ENCODE assay signal across 21 cellular contexts in genomic region chr4:98249831-98250230, GRCh38. TPM values are rescaled to one million over a fixed set of nuclear protein-coding genes. Genes with fewer than 3 reads are reported as not detected.
DNase-seq lines count a peak whose midpoint lies in the region; ATAC-seq, FAIRE-seq and TF ChIP-seq lines count a peak whose summit lies in the region.
"Had no signal": no experiment of that assay in that cellular context is flagged by ENCODE, and none has a peak within 500 bp of the region (broad histone marks: within the 10 kb centered on the region; RNA-seq: fewer than 3 reads in every experiment).

No MANE protein-coding gene starts in this region.

- no peaks in the 10 kb centered on the region for H3K9me3 ChIP-seq in K562 (replicated peaks; ENCODE audit: control insufficient read depth, insufficient read depth, low read depth, low read length)
- H3K9me3 ChIP-seq: BLaER1 had no signal

- no peaks in the 10 kb centered on the region for H3K9me1 ChIP-seq in K562 (ENCODE audit: control insufficient read depth, insufficient read depth, low read length)

- POLR2A ChIA-PET in K562 (lab: Yijun Ruan, JAX) = no interaction called here

- H3K4me2 ChIP-seq in GM23338 = no peak overlapping the region
- H3K4me2 ChIP-seq in K562 (ENCODE audit: insufficient read depth, low read length) = no peak overlapping the region
- H3K4me2 ChIP-seq: BLaER1 had no signal

- TF ChIP-seq CTCF in GM23338 (conservative IDR thresholded peaks at IDR 0.05; ENCODE audit: low read depth in 2 of 2) (no peak), K562 (IDR thresholded peaks at IDR 0.05 in 2 of 3, conservative IDR thresholded peaks at IDR 0.05 in 1 of 3; ENCODE audit: insufficient read depth in 2 of 3, low read depth in 1 of 3, low read length in 3 of 3) (no peak)

- peaks cover 20% of the 10 kb centered on the region for H3K4me1 Mint-ChIP-seq in activated naive CD8-positive, alpha-beta T cell treated with anti-CD3 and anti-CD28 coated beads, Interleukin-2, amount 50 U/mL, for 24 hours
- H3K4me1 Mint-ChIP-seq in activated naive CD8-positive, alpha-beta T cell treated with anti-CD3 and anti-CD28 coated beads for 36 hours = peaks cover 20% of the 10 kb centered on the region
- no peaks in the 10 kb centered on the region for H3K4me1 Mint-ChIP-seq in GM23338
- H3K4me1 Mint-ChIP-seq: B cell; CD8-positive, alpha-beta memory T cell had no signal

- peaks cover 15% of the 10 kb centered on the region for H3K9me3 Mint-ChIP-seq in activated naive CD8-positive, alpha-beta T cell treated with anti-CD3 and anti-CD28 coated beads, Interleukin-2, amount 50 U/mL, for 24 hours
- peaks cover 5% of the 10 kb centered on the region for H3K9me3 Mint-ChIP-seq in activated naive CD8-positive, alpha-beta T cell treated with anti-CD3 and anti-CD28 coated beads for 36 hours
- H3K9me3 Mint-ChIP-seq in GM23338 = no peaks in the 10 kb centered on the region
- H3K9me3 Mint-ChIP-seq: CD4-positive, CD25-positive, alpha-beta regulatory T cell had no signal

- peaks cover 8% of the 10 kb centered on the region for H3K27me3 Mint-ChIP-seq in activated naive CD8-positive, alpha-beta T cell treated with anti-CD3 and anti-CD28 coated beads, Interleukin-2, amount 50 U/mL, for 24 hours
- H3K27me3 Mint-ChIP-seq in activated naive CD8-positive, alpha-beta T cell treated with anti-CD3 and anti-CD28 coated beads for 36 hours = no peaks in the 10 kb centered on the region
- peaks cover 2% of the 10 kb centered on the region for H3K27me3 Mint-ChIP-seq in GM23338 (ENCODE audit: insufficient read depth, low read depth, poor library complexity)
- H3K27me3 Mint-ChIP-seq: B cell had no signal

- no TSS peak for BruUV-seq in K562 (replicated peaks; lab: Mats Ljungman, UMichigan)

- in situ Hi-C loops in K562 (cut with MboI) = no loop called here

- intact Hi-C loops in K562 (cut with micrococcal nuclease) = loop anchor here (10.0 kb wide), 1 partner anchor 215 kb away; no protein-coding TSS in a partner anchor

- peaks cover 4% of the 10 kb centered on the region for H3K36me3 Mint-ChIP-seq in activated naive CD8-positive, alpha-beta T cell treated with anti-CD3 and anti-CD28 coated beads, Interleukin-2, amount 50 U/mL, for 24 hours (ENCODE audit: low read depth)
- H3K36me3 Mint-ChIP-seq in activated naive CD8-positive, alpha-beta T cell treated with anti-CD3 and anti-CD28 coated beads for 36 hours = peaks cover 6% of the 10 kb centered on the region
- no peaks in the 10 kb centered on the region for H3K36me3 Mint-ChIP-seq in GM23338 (ENCODE audit: low read depth)

- H4K20me1 ChIP-seq in GM23338 (replicated peaks; ENCODE audit: insufficient read depth) (no peaks in the 10 kb centered on the region), K562 (replicated peaks; ENCODE audit: control insufficient read depth, insufficient read depth, low read length) (no peaks in the 10 kb centered on the region)
- H4K20me1 ChIP-seq: BLaER1 had no signal

- H2AFZ ChIP-seq in GM23338 (peak overlapping the region; percentile 85; the same call in 1 of the 2 replicates), K562 (ENCODE audit: low read depth, low read length) (no peak overlapping the region)

- H3K9me2 ChIP-seq in GM23338 (ENCODE audit: insufficient read depth) = peaks cover 13% of the 10 kb centered on the region; the same call in 1 of the 2 replicates

- FAIRE-seq in K562 (lab: Jason Lieb, UNC) = no peak
- FAIRE-seq: D721Med, GM12878, H54 had no signal

- 17% methylated on average over 1 of the region's 1 CpG for WGBS in K562 (ENCODE audit: insufficient coverage, low coverage, missing lambda C conversion rate)

- H3K79me2 ChIP-seq in GM23338 (replicated peaks; ENCODE audit: insufficient read depth) = no peaks in the 10 kb centered on the region
- H3K79me2 ChIP-seq in K562 (ENCODE audit: control insufficient read depth, insufficient read depth, low read length) = no peaks in the 10 kb centered on the region

- H3K27me3 ChIP-seq in GM23338 (ENCODE audit: insufficient read depth) = no peaks in the 10 kb centered on the region
- H3K27me3 ChIP-seq in K562 (ENCODE audit: control insufficient read depth in 2 of 2, insufficient read depth in 2 of 2, low read length in 2 of 2) = no peaks in the 10 kb centered on the region; a peak in 2 of 5 replicates
- H3K27me3 ChIP-seq: BLaER1 had no signal

- no peak for TF ChIP-seq POLR2A in K562 (conservative IDR thresholded peaks at IDR 0.05)

- H3K4me3 Mint-ChIP-seq in activated naive CD8-positive, alpha-beta T cell treated with anti-CD3 and anti-CD28 coated beads, Interleukin-2, amount 50 U/mL, for 24 hours = no peak overlapping the region
- no peak overlapping the region for H3K4me3 Mint-ChIP-seq in activated naive CD8-positive, alpha-beta T cell treated with anti-CD3 and anti-CD28 coated beads for 36 hours
- no peak overlapping the region for H3K4me3 Mint-ChIP-seq in GM23338
- H3K4me3 Mint-ChIP-seq: B cell; CD4-positive, CD25-positive, alpha-beta regulatory T cell; CD8-positive, alpha-beta memory T cell had no signal

- H3K9ac ChIP-seq in K562 (ENCODE audit: insufficient read depth in 1 of 2, low read depth in 2 of 2, low read length in 2 of 2) = no peak overlapping the region
- H3K9ac ChIP-seq: BLaER1 had no signal

- peak overlapping the region; percentile 64 for H3K27ac Mint-ChIP-seq in activated naive CD8-positive, alpha-beta T cell treated with anti-CD3 and anti-CD28 coated beads, Interleukin-2, amount 50 U/mL, for 24 hours
- H3K27ac Mint-ChIP-seq in activated naive CD8-positive, alpha-beta T cell treated with anti-CD3 and anti-CD28 coated beads for 36 hours = no peak overlapping the region
- H3K27ac Mint-ChIP-seq in GM23338 = no peak overlapping the region
- H3K27ac Mint-ChIP-seq: B cell had no signal

- H3K4me3 ChIP-seq in GM23338 = no peak overlapping the region
- H3K4me3 ChIP-seq in K562 = no peak overlapping the region
- H3K4me3 ChIP-seq: BLaER1, GM12878 had no signal

- no peak overlapping the region for H3K27ac ChIP-seq in GM23338 (ENCODE audit: low read depth)
- H3K27ac ChIP-seq in K562 (ENCODE audit: extremely low read depth, low read depth, low read length) = no peak overlapping the region
- H3K27ac ChIP-seq: BLaER1, C4-2B had no signal

- no peak for TF ChIP-seq EP300 in K562 (IDR thresholded peaks at IDR 0.05; ENCODE audit: low read length)

- no peak for ATAC-seq in activated naive CD8-positive, alpha-beta T cell treated with anti-CD3 and anti-CD28 coated beads, Interleukin-2, amount 50 U/mL, for 24 hours
- ATAC-seq in GM23338 (no peak), K562 (no peak)

- no peaks in the 10 kb centered on the region for H3F3A ChIP-seq in GM23338 (replicated peaks; ENCODE audit: low read depth)

- no peak for DNase-seq in activated naive CD8-positive, alpha-beta T cell treated with anti-CD3 and anti-CD28 coated beads, Interleukin-2, amount 50 U/mL, for 24 hours
- DNase-seq in activated naive CD8-positive, alpha-beta T cell treated with anti-CD3 and anti-CD28 coated beads for 36 hours = no peak
- DNase-seq in GM23338 (ENCODE audit: low spot score) (no peak), K562 (ENCODE audit: extremely low read depth in 1 of 4, low spot score in 3 of 4) (no peak), GM19238 (ENCODE audit: insufficient read length, low spot score) (no peak), cerebellum (ENCODE audit: low spot score) (no peak)
- DNase-seq: 8988T; CD4-positive, CD25-positive, alpha-beta regulatory T cell; CD8-positive, alpha-beta memory T cell; DMS 273 treated with DMSO at 0.1 percent for 48 hours; DMS79; EL; GDM1; GOT3; HCEC 1CT had no signal

- CTCF ChIA-PET in K562 (lab: Yijun Ruan, JAX; ENCODE audit: low intra/inter-chr PET ratio) = no interaction called here

- H3K4me1 ChIP-seq in GM23338 (ENCODE audit: insufficient read depth) = no peaks in the 10 kb centered on the region
- H3K4me1 ChIP-seq in K562 (replicated peaks in 1 of 2; ENCODE audit: control insufficient read depth in 2 of 2, insufficient read depth in 2 of 2, low read length in 2 of 2) = no peaks in the 10 kb centered on the region
- H3K4me1 ChIP-seq: BLaER1 had no signal

- no peaks in the 10 kb centered on the region for H3K36me3 ChIP-seq in GM23338 (ENCODE audit: insufficient read depth)
- no peaks in the 10 kb centered on the region for H3K36me3 ChIP-seq in K562 (ENCODE audit: control insufficient read depth, insufficient read depth, low read length)
- H3K36me3 ChIP-seq: BLaER1 had no signal

- TF ChIP-seq RAD21 in K562 (CRISPR knock-in tag; conservative IDR thresholded peaks at IDR 0.05 in 1 of 2, IDR thresholded peaks at IDR 0.05 in 1 of 2) = no peak

TF ChIP-seq in K562, 482 proteins besides CTCF, POLR2A, EP300 and RAD21 (continues in another document):
- no peak for TF ChIP-seq CGGBP1 (CRISPR knock-in tag; IDR thresholded peaks at IDR 0.05)
- peak; percentile 77 for TF ChIP-seq ZNF316 (IDR thresholded peaks at IDR 0.05)
- TF ChIP-seq C11orf30 (IDR thresholded peaks at IDR 0.05; ENCODE audit: low read depth) = peak; percentile 68; the same call in 1 of the 2 replicates
- TF ChIP-seq MAFG (tag; conservative IDR thresholded peaks at IDR 0.05) = peak; percentile 61

RNA-seq across cellular contexts. Expression of gene RAP1GDS1, which starts 11.4 kb away (rescaled TPM):
- 10 to 100 TPM; 61.8 to 62.6 TPM for total RNA-seq in activated naive CD8-positive, alpha-beta T cell treated with anti-CD3 and anti-CD28 coated beads for 36 hours
- 26.8 and 32.4 TPM in 2 replicates for total RNA-seq in GM23338 (2014; rRNA removed; shearing (Covaris generic))
- polyA plus RNA-seq in GM23338 (2016; fragmentation: Nextera tagmentation; extraction: Ambion mirVana) (22.7 and 23.7 TPM in 2 replicates), K562 (2011; rRNA removed) (43.4 and 55.6 TPM in 2 replicates), K562 (2014; fragmentation: Illumina TruSeq; extraction: Trizol) (31.1 TPM in 2 replicates), K562 (2014; fragmentation: Nextera tagmentation; extraction: Ambion mirVana) (10 to 100 TPM; 27.2 to 28.2 TPM), K562 (2014; rRNA removed) (32.9 and 40.5 TPM in 2 replicates)
- 36.0 and 67.3 TPM in 2 replicates for total RNA-seq in K562 (2011; cell fraction: chromatin; rRNA removed; ENCODE audit: low replicate concordance)
- total RNA-seq in K562 (2011; cell fraction: nucleolus; rRNA removed) = 18.2 and 23.0 TPM in 2 replicates
- total RNA-seq in K562 (2011; cell fraction: nucleoplasm; rRNA removed) = 28.0 and 47.9 TPM in 2 replicates
- total RNA-seq in K562 (2014; rRNA removed) (22.7 and 30.1 TPM in 2 replicates), K562 (2014; rRNA removed; fragmentation: Illumina TruSeq; extraction: Trizol) (44.0 and 49.6 TPM in 2 replicates), K562 (2015; rRNA removed; fragmentation: Illumina TruSeq; extraction: Trizol) (26.8 and 31.5 TPM in 2 replicates), K562 (2021) (34.4 and 35.2 TPM in 2 replicates), cerebellum (65.2 TPM)
- polyA plus RNA-seq in K562 (2011; cell fraction: cytosol; rRNA removed) = 16.8 and 24.6 TPM in 2 replicates
- polyA plus RNA-seq in K562 (2011; cell fraction: nucleus; rRNA removed) = 25.0 and 38.2 TPM in 2 replicates
- 27.1 and 28.9 TPM in 2 replicates for polyA plus RNA-seq in K562 (2012)
- 65.7 and 69.3 TPM in 2 replicates for polyA minus RNA-seq in K562 (2011; rRNA and poly(A)+ RNA removed)
- polyA minus RNA-seq in K562 (2011; cell fraction: cytosol; rRNA and poly(A)+ RNA removed) = 20.5 and 24.0 TPM in 2 replicates
- polyA minus RNA-seq in K562 (2011; cell fraction: nucleus; rRNA and poly(A)+ RNA removed) = 33.1 and 51.1 TPM in 2 replicates
